In genomic region chr1:150267896-150268295, GRCh38 we compare ENCODE assay signal across 1 cellular context.
TF ChIP-seq lines count a peak whose summit lies in the region.

No MANE protein-coding gene starts in this region.

TF ChIP-seq in GM23338, 12 proteins besides CTCF, POLR2A, EP300 and RAD21 (continued from another document):
- no peak for TF ChIP-seq EZH2 (IDR thresholded peaks at IDR 0.05; ENCODE audit: low read depth, unreplicated experiment)
- no peak for TF ChIP-seq JUNB (IDR thresholded peaks at IDR 0.05; ENCODE audit: unreplicated experiment)
- TF ChIP-seq NANOG (IDR thresholded peaks at IDR 0.05; ENCODE audit: borderline replicate concordance) = no peak
- no peak for TF ChIP-seq ETS1 (IDR thresholded peaks at IDR 0.05)
- no peak for TF ChIP-seq ZNF331 (CRISPR knock-in tag; IDR thresholded peaks at IDR 0.05; ENCODE audit: low read depth)
- TF ChIP-seq POLR2AphosphoS5 (IDR thresholded peaks at IDR 0.05; ENCODE audit: low read depth) = no peak
- TF ChIP-seq ZNF462 (CRISPR knock-in tag; IDR thresholded peaks at IDR 0.05) = no peak
